ENCODE assay signal across 8 cellular contexts in the genomic region with DNA sequence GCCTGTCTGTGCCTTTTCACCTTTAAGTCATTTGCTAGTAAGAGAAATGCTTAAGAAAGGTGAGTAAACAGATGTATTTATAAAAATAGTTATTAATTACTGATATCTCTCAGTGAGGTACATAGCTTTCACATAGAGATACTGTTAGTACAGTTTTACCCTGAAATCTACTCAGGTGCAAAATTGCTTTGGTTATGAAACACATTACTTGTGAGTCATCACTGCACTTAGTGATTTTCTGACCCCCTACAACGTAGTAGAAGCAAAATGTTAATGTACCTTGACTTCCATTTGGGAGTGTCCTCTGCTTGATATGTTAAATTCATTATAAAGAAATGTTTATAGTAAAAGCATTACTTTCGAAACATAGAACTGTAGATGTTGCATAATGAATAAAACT. TPM values are rescaled to one million over a fixed set of nuclear protein-coding genes. Genes with fewer than 3 reads are reported as not detected.
DNase-seq lines count a peak whose midpoint lies in the region; ATAC-seq and TF ChIP-seq lines count a peak whose summit lies in the region.

No MANE protein-coding gene starts in this region.

- H3K27ac ChIP-seq in IMR-90 (ENCODE audit: insufficient read depth, low read length), result no peak overlapping the region

- H4K8ac ChIP-seq in IMR-90 (ENCODE audit: low read depth in 2 of 2, low read length in 2 of 2), result no peak overlapping the region

- H3K23ac ChIP-seq in IMR-90 (ENCODE audit: low read depth, low read length), result no peak overlapping the region

- POLR2A ChIA-PET in IMR-90 (lab: Charles Lee; ENCODE audit: unreplicated experiment), result no interaction called here

- TF ChIP-seq RAD21 in IMR-90 (IDR thresholded peaks at IDR 0.05; ENCODE audit: low read length), result no peak

- TF ChIP-seq CTCF in IMR-90 (conservative IDR thresholded peaks at IDR 0.05; ENCODE audit: low read depth, low read length), result no peak

- H3K4ac ChIP-seq in IMR-90 (ENCODE audit: low read depth, low read length), result no peak overlapping the region

- no peak overlapping the region for H2AK9ac ChIP-seq in IMR-90 (replicated peaks; ENCODE audit: low read depth, low read length, poor library complexity)

- no peak overlapping the region for H3K4me3 ChIP-seq in IMR-90 (ENCODE audit: insufficient read depth, low read depth, low read length)

- no peak overlapping the region for H2BK15ac ChIP-seq in IMR-90 (ENCODE audit: low read depth, low read length)

- H3K9ac ChIP-seq in IMR-90 (ENCODE audit: low read depth, low read length), result no peak overlapping the region

- no peak overlapping the region for H2BK120ac ChIP-seq in IMR-90 (ENCODE audit: low read depth, low read length)

- H3K56ac ChIP-seq in IMR-90 (ENCODE audit: extremely low read depth, insufficient read depth, low read length), result no peak overlapping the region

- intact Hi-C loops in IMR-90 (cut with micrococcal nuclease), result no loop called here

- peaks cover 85% of the 10 kb centered on the region; the same call in 1 of the 2 replicates for H4K20me1 ChIP-seq in IMR-90 (ENCODE audit: insufficient read depth, low read length)

- no peaks in the 10 kb centered on the region for H3K9me3 ChIP-seq in IMR-90 (ENCODE audit: control insufficient read depth, insufficient read depth, low read length)

- H3K18ac ChIP-seq in IMR-90 (ENCODE audit: low read depth, low read length), result no peak overlapping the region

- H3K79me1 ChIP-seq in IMR-90 (ENCODE audit: low read depth in 1 of 2, low read length in 2 of 2), result peaks cover 0 to 23% of the 10 kb centered on the region in 2 experiments; a peak in 2 of 4 replicates

- H3K27me3 ChIP-seq in IMR-90 (ENCODE audit: control insufficient read depth, insufficient read depth, low read length), result no peaks in the 10 kb centered on the region

- H3K4me1 ChIP-seq in IMR-90 (ENCODE audit: control insufficient read depth, insufficient read depth, low read length), result peaks cover 3% of the 10 kb centered on the region; the same call in 1 of the 2 replicates

- no peak overlapping the region for H4K5ac ChIP-seq in IMR-90 (ENCODE audit: low read depth, low read length)

- H2BK5ac ChIP-seq in IMR-90 (ENCODE audit: low read depth, low read length, poor library complexity, severe bottlenecking), result no peak overlapping the region

- H2BK20ac ChIP-seq in IMR-90 (ENCODE audit: low read depth, low read length), result no peak overlapping the region

- no peak overlapping the region for H4K91ac ChIP-seq in IMR-90 (ENCODE audit: insufficient read depth, low read depth, low read length)

- WGBS in IMR-90 (ENCODE audit: extremely low coverage in 2 of 2, insufficient read length in 1 of 2), 2 experiments, result no CpG with 5 or more reads among the region's 2 CpGs

- H3K36me3 ChIP-seq in IMR-90 (ENCODE audit: control insufficient read depth, insufficient read depth, low read length), result peaks cover 2% of the 10 kb centered on the region

- dilution Hi-C loops in IMR-90 (cut with HindIII; ENCODE audit: low sequenced_read_pairs, unreplicated experiment), result no loop called here

- H3K4me2 ChIP-seq in IMR-90 (ENCODE audit: low read depth, low read length), result 0 out of 2 replicates have a peak overlapping the region, but pooled peaks have one; percentile 12

- no peak for TF ChIP-seq POLR2A in IMR-90 (IDR thresholded peaks at IDR 0.05; ENCODE audit: low read depth, low read length)

- DNase-seq in IMR-90 (peak; percentile 36), iris pigment epithelial cell (ENCODE audit: low read depth) (peak; percentile 60), hippocampal formation (lab: John Stamatoyannopoulos, UW) (no peak), UCSD-AML1 (lab: John Stamatoyannopoulos, UW; ENCODE audit: unreplicated experiment) (no peak), H4 (ENCODE audit: low spot score) (no peak)
- no peak for DNase-seq in activated CD4-positive, alpha-beta T cell treated with anti-CD3 and anti-CD28 coated beads for 4 hours

- H3K9me1 ChIP-seq in IMR-90 (ENCODE audit: insufficient read depth, low read length), result peaks cover 2% of the 10 kb centered on the region; the same call in 1 of the 2 replicates

- no peak overlapping the region for H2AK5ac ChIP-seq in IMR-90 (ENCODE audit: low read depth, low read length)

- in situ Hi-C loops in IMR-90 (cut with MboI; ENCODE audit: low sequenced_read_pairs), result no loop called here

- no peak overlapping the region for H3K14ac ChIP-seq in IMR-90 (replicated peaks; ENCODE audit: low read depth, low read length)

- CTCF ChIA-PET in IMR-90 (lab: Yijun Ruan, JAX), result interaction anchor here (1.1 kb wide), 1 partner anchor 10 kb away, joined by 3 read pairs; no protein-coding TSS in a partner anchor

- no TSS peak for BruUV-seq in IMR-90 (replicated peaks; lab: Mats Ljungman, UMichigan)

- no peak overlapping the region for H2AFZ ChIP-seq in IMR-90 (replicated peaks; ENCODE audit: low read length, poor library complexity)

- ATAC-seq in GM18499 (IDR thresholded peaks at IDR 0.05; ENCODE audit: insufficient read depth, unreplicated experiment) (peak; percentile 59), GM21528 (IDR thresholded peaks at IDR 0.05; ENCODE audit: low FRiP score, unreplicated experiment) (peak; percentile 61), IMR-90 (ENCODE audit: low read depth) (no peak)

TF ChIP-seq in IMR-90, 13 proteins besides CTCF, POLR2A, EP300 and RAD21:
- TF ChIP-seq, protein P1, sequence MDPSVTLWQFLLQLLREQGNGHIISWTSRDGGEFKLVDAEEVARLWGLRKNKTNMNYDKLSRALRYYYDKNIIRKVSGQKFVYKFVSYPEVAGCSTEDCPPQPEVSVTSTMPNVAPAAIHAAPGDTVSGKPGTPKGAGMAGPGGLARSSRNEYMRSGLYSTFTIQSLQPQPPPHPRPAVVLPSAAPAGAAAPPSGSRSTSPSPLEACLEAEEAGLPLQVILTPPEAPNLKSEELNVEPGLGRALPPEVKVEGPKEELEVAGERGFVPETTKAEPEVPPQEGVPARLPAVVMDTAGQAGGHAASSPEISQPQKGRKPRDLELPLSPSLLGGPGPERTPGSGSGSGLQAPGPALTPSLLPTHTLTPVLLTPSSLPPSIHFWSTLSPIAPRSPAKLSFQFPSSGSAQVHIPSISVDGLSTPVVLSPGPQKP (IDR thresholded peaks at IDR 0.05; ENCODE audit: borderline replicate concordance, low read depth, low read length), result no peak
- TF ChIP-seq FOS (IDR thresholded peaks at IDR 0.05; ENCODE audit: low read depth, low read length), result 0 out of 2 replicates have a peak, but pooled peaks have one; percentile 12

RNA-seq across cellular contexts. Expression of a gene that starts 6.5 kb away (rescaled TPM):
- 130 and 279 TPM in 2 replicates for total RNA-seq in IMR-90 (2012; rRNA removed)
- polyA plus RNA-seq in IMR-90 (2012; rRNA removed), result 63.2 and 87.5 TPM in 2 replicates
- 10.3 and 16.9 TPM in 2 replicates for polyA plus RNA-seq in IMR-90 (2012; cell fraction: cytosol; rRNA removed)
- polyA plus RNA-seq in IMR-90 (2012; cell fraction: nucleus; rRNA removed; ENCODE audit: low replicate concordance), result 45.0 and 212 TPM in 2 replicates
- total RNA-seq in H4 (2014; rRNA removed; shearing (Covaris generic)), result 39.0 and 40.2 TPM in 2 replicates

Comparison
In these comparisons a context has a peak if more than half of its experiments do, and no peak if none do; other contexts are left out.
1. DNase-seq: peak in IMR-90 (single experiment) and iris pigment epithelial cell (single experiment); none in hippocampal formation (0 of 2), activated CD4-positive, alpha-beta T cell treated with anti-CD3 and anti-CD28 coated beads for 4 hours (0 of 2), UCSD-AML1 (single experiment) and H4 (single experiment).